In the genomic region with DNA sequence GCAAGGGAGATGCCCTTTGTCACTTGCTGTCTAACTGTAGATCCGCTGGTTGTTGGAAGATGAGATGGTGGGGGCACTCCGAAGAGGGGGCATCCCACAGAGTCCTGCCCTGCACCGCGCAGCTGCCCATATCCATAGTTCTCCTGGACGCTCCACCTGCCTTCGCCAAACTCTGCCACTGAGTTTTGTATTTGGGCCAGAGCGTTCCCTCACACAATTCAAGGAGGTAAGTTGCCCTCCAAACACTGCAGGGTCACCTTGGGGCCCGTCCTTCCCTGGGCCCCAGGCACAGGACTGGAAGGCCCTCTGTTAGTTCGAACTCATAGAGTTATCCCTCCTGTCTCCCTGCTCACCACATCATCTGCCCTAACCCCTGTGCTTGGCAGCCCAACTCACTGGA, we compare ENCODE assay signal across 24 cellular contexts. TPM values are rescaled to one million over a fixed set of nuclear protein-coding genes. Genes with fewer than 3 reads are reported as not detected.
"Had no signal": no experiment of that assay in that cellular context is flagged by ENCODE, and none has a peak within 500 bp of the region (broad histone marks: within the 10 kb centered on the region; RNA-seq: fewer than 3 reads in every experiment).

No MANE protein-coding gene starts in this region.

- H3K27ac Mint-ChIP-seq: activated CD4-positive, alpha-beta memory T cell treated with anti-CD3 and anti-CD28 coated beads for 36 hours; activated CD4-positive, alpha-beta T cell treated with anti-CD3 and anti-CD28 coated beads, Interleukin-2, amount 10 ng/mL, durations not matched to agents 7 days and 5 days; activated naive CD4-positive, alpha-beta T cell treated with anti-CD3 and anti-CD28 coated beads, Interleukin-2, amount 10 ng/mL, durations not matched to agents 7 days and 5 days; WTC11 had no signal

- DNase-seq: activated CD4-positive, alpha-beta memory T cell treated with anti-CD3 and anti-CD28 coated beads for 36 hours; activated CD4-positive, alpha-beta T cell treated with anti-CD3 and anti-CD28 coated beads, Interleukin-2, amount 10 ng/mL, durations not matched to agents 7 days and 5 days; activated CD4-positive, CD25-positive, alpha-beta regulatory T cell treated with anti-CD3 and anti-CD28 coated beads, Interleukin-2, amount 50 U/mL, for 72 hours; activated CD8-positive, alpha-beta memory T cell treated with anti-CD3 and anti-CD28 coated beads for 24 hours; activated effector memory CD4-positive, alpha-beta T cell treated with anti-CD3 and anti-CD28 coated beads, Interleukin-2, amount 50 U/mL, for 16 hours; activated naive CD4-positive, alpha-beta T cell treated with anti-CD3 and anti-CD28 coated beads, Interleukin-2, amount 10 ng/mL, durations not matched to agents 7 days and 5 days; activated T-cell treated with anti-CD3 and anti-CD28 coated beads, Interleukin-2, amount 50 U/mL, for 4 hours; central memory CD4-positive, alpha-beta T cell; Karpas-422; MM.1S; NCI-H1105 treated with DMSO at 0.1 percent for 48 hours; NCI-H1436 treated with DMSO at 0.1 percent for 48 hours; NCI-H187; NCI-H2081; NCI-H446; NCI-H524; PC-3; SJCRH30; SK-N-SH; T-helper 1 cell; T-helper 9 cell had no signal

- H3K27me3 ChIP-seq: breast epithelium, SJCRH30 had no signal

- H3K4me2 ChIP-seq: SK-N-SH had no signal

- ATAC-seq: activated T-cell treated with anti-CD3 and anti-CD28 coated beads, Interleukin-2, amount 50 U/mL, for 4 hours; K562; PC-3; WTC11 had no signal

- H3K4me1 Mint-ChIP-seq: WTC11 had no signal

- H3K9me3 ChIP-seq: breast epithelium, SJCRH30, SK-N-SH had no signal

- H3K4me3 Mint-ChIP-seq: activated CD4-positive, alpha-beta memory T cell treated with anti-CD3 and anti-CD28 coated beads for 36 hours; activated CD4-positive, alpha-beta T cell treated with anti-CD3 and anti-CD28 coated beads, Interleukin-2, amount 10 ng/mL, durations not matched to agents 7 days and 5 days; activated naive CD4-positive, alpha-beta T cell treated with anti-CD3 and anti-CD28 coated beads, Interleukin-2, amount 10 ng/mL, durations not matched to agents 7 days and 5 days; activated T-cell treated with anti-CD3 and anti-CD28 coated beads, Interleukin-2, amount 50 U/mL, for 4 hours; WTC11 had no signal

- H3K4me1 ChIP-seq: breast epithelium, SJCRH30 had no signal

- H3K4me3 ChIP-seq: breast epithelium, K562, SJCRH30 had no signal

- H3K27ac ChIP-seq: breast epithelium, SJCRH30 had no signal

- H3K9ac ChIP-seq: SK-N-SH had no signal

- H3K27me3 Mint-ChIP-seq: activated CD4-positive, alpha-beta memory T cell treated with anti-CD3 and anti-CD28 coated beads for 36 hours; activated CD4-positive, alpha-beta T cell treated with anti-CD3 and anti-CD28 coated beads, Interleukin-2, amount 10 ng/mL, durations not matched to agents 7 days and 5 days; activated naive CD4-positive, alpha-beta T cell treated with anti-CD3 and anti-CD28 coated beads, Interleukin-2, amount 10 ng/mL, durations not matched to agents 7 days and 5 days had no signal

- H3K9me3 Mint-ChIP-seq: activated CD4-positive, alpha-beta memory T cell treated with anti-CD3 and anti-CD28 coated beads for 36 hours; activated CD4-positive, alpha-beta T cell treated with anti-CD3 and anti-CD28 coated beads, Interleukin-2, amount 10 ng/mL, durations not matched to agents 7 days and 5 days; activated naive CD4-positive, alpha-beta T cell treated with anti-CD3 and anti-CD28 coated beads, Interleukin-2, amount 10 ng/mL, durations not matched to agents 7 days and 5 days; activated T-cell treated with anti-CD3 and anti-CD28 coated beads, Interleukin-2, amount 50 U/mL, for 4 hours; WTC11 had no signal

RNA-seq across cellular contexts. Expression of gene HYI, which starts 22.1 kb away (rescaled TPM):
- total RNA-seq: SJCRH30 had no signal
